In genomic region chr10:102112210-102112817, GRCh38 we compare ENCODE assay signal across 1 cellular context.
TF ChIP-seq lines count a peak whose summit lies in the region.

No MANE protein-coding gene starts in this region.

TF ChIP-seq in K562, 482 proteins besides CTCF, POLR2A, EP300 and RAD21 (continued from another document and continues in another):
- TF ChIP-seq, protein P1, sequence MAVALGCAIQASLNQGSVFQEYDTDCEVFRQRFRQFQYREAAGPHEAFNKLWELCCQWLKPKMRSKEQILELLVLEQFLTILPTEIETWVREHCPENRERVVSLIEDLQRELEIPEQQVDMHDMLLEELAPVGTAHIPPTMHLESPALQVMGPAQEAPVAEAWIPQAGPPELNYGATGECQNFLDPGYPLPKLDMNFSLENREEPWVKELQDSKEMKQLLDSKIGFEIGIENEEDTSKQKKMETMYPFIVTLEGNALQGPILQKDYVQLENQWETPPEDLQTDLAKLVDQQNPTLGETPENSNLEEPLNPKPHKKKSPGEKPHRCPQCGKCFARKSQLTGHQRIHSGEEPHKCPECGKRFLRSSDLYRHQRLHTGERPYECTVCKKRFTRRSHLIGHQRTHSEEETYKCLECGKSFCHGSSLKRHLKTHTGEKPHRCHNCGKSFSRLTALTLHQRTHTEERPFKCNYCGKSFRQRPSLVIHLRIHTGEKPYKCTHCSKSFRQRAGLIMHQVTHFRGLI (CRISPR knock-in tag; IDR thresholded peaks at IDR 0.05): no peak
- TF ChIP-seq POLR2AphosphoS5 (IDR thresholded peaks at IDR 0.05; ENCODE audit: control insufficient read depth, insufficient read depth, low read depth, low read length) (peak; percentile 93), ZNF766 (CRISPR knock-in tag; conservative IDR thresholded peaks at IDR 0.05) (no peak), REST (CRISPR knock-in tag; IDR thresholded peaks at IDR 0.05; ENCODE audit: low read depth) (no peak), U2AF1 (optimal IDR thresholded peaks at IDR 0.05; ENCODE audit: low read depth, low read length) (no peak), PML (IDR thresholded peaks at IDR 0.05; ENCODE audit: low read length) (no peak; the same call in none of the 2 replicates), ZNF75A (CRISPR knock-in tag; IDR thresholded peaks at IDR 0.05) (no peak), BCL6 (CRISPR knock-in tag; IDR thresholded peaks at IDR 0.05) (no peak), TBL1XR1 (IDR thresholded peaks at IDR 0.05; ENCODE audit: low read length in 2 of 2) (peak; percentile 66 to 87; a peak in 2 of 4 replicates), SFPQ (IDR thresholded peaks at IDR 0.05; ENCODE audit: low read depth, low read length) (no peak), RB1 (IDR thresholded peaks at IDR 0.05; ENCODE audit: low read depth) (no peak; the same call in 1 of the 2 replicates), ZEB2 (IDR thresholded peaks at IDR 0.05) (no peak; the same call in 1 of the 2 replicates), JUND (IDR thresholded peaks at IDR 0.05; ENCODE audit: borderline replicate concordance, low read depth, low read length) (peak; percentile 42; the same call in 1 of the 2 replicates), JUND (tag; IDR thresholded peaks at IDR 0.05; ENCODE audit: borderline replicate concordance, low read depth, low read length) (no peak; the same call in 2 of the 3 replicates), DEAF1 (CRISPR knock-in tag; IDR thresholded peaks at IDR 0.05) (no peak), GTF2E2 (tag; IDR thresholded peaks at IDR 0.05) (peak; percentile 33; the same call in 1 of the 2 replicates), ZNF707 (CRISPR knock-in tag; conservative IDR thresholded peaks at IDR 0.05) (no peak), PRMT5 (CRISPR knock-in tag; IDR thresholded peaks at IDR 0.05) (no peak), RBM17 (IDR thresholded peaks at IDR 0.05; ENCODE audit: borderline replicate concordance, low read depth, low read length) (no peak), RNF2 (IDR thresholded peaks at IDR 0.05) (peak; percentile 94), FOXA1 (IDR thresholded peaks at IDR 0.05; ENCODE audit: borderline replicate concordance) (no peak), HNRNPH1 (optimal IDR thresholded peaks at IDR 0.05; ENCODE audit: low read depth, low read length) (no peak), TEAD4 (IDR thresholded peaks at IDR 0.05; ENCODE audit: low read length) (peak; percentile 82), TEAD4 (CRISPR knock-in tag; IDR thresholded peaks at IDR 0.05; ENCODE audit: borderline replicate concordance) (no peak), MITF (IDR thresholded peaks at IDR 0.05) (no peak), ZSCAN32 (CRISPR knock-in tag; IDR thresholded peaks at IDR 0.05) (no peak), TGIF2 (CRISPR knock-in tag; IDR thresholded peaks at IDR 0.05) (no peak), ZNF699 (CRISPR knock-in tag; IDR thresholded peaks at IDR 0.05; ENCODE audit: insufficient replicate concordance) (no peak), LEF1 (IDR thresholded peaks at IDR 0.05) (peak; percentile 87), CXXC5 (CRISPR knock-in tag; IDR thresholded peaks at IDR 0.05) (0 out of 2 replicates have a peak, but pooled peaks have one; percentile 48), GMEB1 (CRISPR knock-in tag; IDR thresholded peaks at IDR 0.05) (no peak), ZNF431 (CRISPR knock-in tag; IDR thresholded peaks at IDR 0.05) (no peak), TRIM28 (IDR thresholded peaks at IDR 0.05) (no peak), ZNF277 (CRISPR knock-in tag; IDR thresholded peaks at IDR 0.05; ENCODE audit: borderline replicate concordance) (no peak), NCOA1 (IDR thresholded peaks at IDR 0.05; ENCODE audit: low read depth) (peak; percentile 85; the same call in 1 of the 2 replicates), ZNF217 (CRISPR knock-in tag; IDR thresholded peaks at IDR 0.05) (no peak), ARID1B (IDR thresholded peaks at IDR 0.05) (peak; percentile 89), CREBBP (IDR thresholded peaks at IDR 0.05; ENCODE audit: low read depth, low read length) (no peak), NR3C1 (CRISPR knock-in tag; IDR thresholded peaks at IDR 0.05) (no peak), PTTG1 (tag; IDR thresholded peaks at IDR 0.05; ENCODE audit: low read depth) (no peak)
- TF ChIP-seq, protein P2, sequence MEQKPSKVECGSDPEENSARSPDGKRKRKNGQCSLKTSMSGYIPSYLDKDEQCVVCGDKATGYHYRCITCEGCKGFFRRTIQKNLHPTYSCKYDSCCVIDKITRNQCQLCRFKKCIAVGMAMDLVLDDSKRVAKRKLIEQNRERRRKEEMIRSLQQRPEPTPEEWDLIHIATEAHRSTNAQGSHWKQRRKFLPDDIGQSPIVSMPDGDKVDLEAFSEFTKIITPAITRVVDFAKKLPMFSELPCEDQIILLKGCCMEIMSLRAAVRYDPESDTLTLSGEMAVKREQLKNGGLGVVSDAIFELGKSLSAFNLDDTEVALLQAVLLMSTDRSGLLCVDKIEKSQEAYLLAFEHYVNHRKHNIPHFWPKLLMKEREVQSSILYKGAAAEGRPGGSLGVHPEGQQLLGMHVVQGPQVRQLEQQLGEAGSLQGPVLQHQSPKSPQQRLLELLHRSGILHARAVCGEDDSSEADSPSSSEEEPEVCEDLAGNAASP (IDR thresholded peaks at IDR 0.05): no peak
- TF ChIP-seq, protein P3, sequence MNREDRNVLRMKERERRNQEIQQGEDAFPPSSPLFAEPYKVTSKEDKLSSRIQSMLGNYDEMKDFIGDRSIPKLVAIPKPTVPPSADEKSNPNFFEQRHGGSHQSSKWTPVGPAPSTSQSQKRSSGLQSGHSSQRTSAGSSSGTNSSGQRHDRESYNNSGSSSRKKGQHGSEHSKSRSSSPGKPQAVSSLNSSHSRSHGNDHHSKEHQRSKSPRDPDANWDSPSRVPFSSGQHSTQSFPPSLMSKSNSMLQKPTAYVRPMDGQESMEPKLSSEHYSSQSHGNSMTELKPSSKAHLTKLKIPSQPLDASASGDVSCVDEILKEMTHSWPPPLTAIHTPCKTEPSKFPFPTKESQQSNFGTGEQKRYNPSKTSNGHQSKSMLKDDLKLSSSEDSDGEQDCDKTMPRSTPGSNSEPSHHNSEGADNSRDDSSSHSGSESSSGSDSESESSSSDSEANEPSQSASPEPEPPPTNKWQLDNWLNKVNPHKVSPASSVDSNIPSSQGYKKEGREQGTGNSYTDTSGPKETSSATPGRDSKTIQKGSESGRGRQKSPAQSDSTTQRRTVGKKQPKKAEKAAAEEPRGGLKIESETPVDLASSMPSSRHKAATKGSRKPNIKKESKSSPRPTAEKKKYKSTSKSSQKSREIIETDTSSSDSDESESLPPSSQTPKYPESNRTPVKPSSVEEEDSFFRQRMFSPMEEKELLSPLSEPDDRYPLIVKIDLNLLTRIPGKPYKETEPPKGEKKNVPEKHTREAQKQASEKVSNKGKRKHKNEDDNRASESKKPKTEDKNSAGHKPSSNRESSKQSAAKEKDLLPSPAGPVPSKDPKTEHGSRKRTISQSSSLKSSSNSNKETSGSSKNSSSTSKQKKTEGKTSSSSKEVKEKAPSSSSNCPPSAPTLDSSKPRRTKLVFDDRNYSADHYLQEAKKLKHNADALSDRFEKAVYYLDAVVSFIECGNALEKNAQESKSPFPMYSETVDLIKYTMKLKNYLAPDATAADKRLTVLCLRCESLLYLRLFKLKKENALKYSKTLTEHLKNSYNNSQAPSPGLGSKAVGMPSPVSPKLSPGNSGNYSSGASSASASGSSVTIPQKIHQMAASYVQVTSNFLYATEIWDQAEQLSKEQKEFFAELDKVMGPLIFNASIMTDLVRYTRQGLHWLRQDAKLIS (CRISPR knock-in tag; IDR thresholded peaks at IDR 0.05): no peak
- TF ChIP-seq, protein P4, sequence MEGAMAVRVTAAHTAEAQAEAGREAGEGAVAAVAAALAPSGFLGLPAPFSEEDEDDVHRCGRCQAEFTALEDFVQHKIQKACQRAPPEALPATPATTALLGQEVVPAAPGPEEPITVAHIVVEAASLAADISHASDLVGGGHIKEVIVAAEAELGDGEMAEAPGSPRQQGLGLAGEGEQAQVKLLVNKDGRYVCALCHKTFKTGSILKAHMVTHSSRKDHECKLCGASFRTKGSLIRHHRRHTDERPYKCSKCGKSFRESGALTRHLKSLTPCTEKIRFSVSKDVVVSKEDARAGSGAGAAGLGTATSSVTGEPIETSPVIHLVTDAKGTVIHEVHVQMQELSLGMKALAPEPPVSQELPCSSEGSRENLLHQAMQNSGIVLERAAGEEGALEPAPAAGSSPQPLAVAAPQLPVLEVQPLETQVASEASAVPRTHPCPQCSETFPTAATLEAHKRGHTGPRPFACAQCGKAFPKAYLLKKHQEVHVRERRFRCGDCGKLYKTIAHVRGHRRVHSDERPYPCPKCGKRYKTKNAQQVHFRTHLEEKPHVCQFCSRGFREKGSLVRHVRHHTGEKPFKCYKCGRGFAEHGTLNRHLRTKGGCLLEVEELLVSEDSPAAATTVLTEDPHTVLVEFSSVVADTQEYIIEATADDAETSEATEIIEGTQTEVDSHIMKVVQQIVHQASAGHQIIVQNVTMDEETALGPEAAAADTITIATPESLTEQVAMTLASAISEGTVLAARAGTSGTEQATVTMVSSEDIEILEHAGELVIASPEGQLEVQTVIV (CRISPR knock-in tag; IDR thresholded peaks at IDR 0.05; ENCODE audit: borderline replicate concordance): no peak
